9 cellular contexts compared by ENCODE assay signal in the genomic region with DNA sequence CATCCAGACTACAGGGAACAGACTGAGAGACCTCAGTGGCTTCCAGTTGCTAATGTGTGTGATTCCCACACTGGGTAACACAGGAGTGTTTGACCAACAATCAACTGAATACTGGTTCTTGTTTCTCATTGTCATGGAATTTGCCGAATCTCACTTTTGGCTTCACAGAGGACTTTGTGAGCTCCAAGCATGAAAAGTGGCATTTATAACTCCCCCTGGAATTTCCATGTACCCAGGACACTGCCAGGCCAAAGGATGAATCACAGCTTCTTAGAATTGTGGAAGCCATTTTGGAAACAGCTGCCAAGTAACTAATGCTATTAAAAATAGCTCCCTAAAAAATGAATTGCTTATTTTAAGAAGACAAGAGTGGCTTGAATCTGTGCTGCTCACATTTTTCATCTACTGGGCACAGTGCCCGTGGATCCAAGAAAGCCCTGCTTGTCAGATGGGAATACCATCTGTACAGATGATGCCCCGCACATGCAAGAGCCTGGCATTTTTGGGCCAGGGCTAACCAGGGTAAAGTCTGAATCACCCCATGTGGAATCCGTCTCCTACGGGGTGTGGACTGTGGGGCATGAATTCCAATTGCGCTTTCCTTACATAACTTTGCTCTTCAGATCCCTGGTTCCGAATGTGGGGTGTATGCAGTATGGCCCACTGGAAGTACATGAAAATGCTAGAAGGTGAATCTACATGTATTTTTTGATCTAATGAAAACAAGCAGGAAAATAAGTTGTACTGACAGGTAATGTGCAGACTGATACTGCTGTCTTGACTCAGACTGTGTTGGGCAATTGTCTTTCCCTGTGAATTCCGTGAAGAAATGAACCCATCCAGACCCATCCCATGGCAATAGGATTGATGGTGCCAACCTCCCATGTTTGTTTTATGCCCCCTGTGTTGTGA.
DNase-seq lines count a peak whose midpoint lies in the region; ATAC-seq, FAIRE-seq and TF ChIP-seq lines count a peak whose summit lies in the region.
"Had no signal": no experiment of that assay in that cellular context is flagged by ENCODE, and none has a peak within 500 bp of the region (broad histone marks: within the 10 kb centered on the region; RNA-seq: fewer than 3 reads in every experiment).

No MANE protein-coding gene starts in this region.

- H3K27me3 ChIP-seq in brain microvascular endothelial cell (replicated peaks), result no peaks in the 10 kb centered on the region
- H3K27me3 ChIP-seq in right cardiac atrium (ENCODE audit: control insufficient read depth, insufficient read depth), result no peaks in the 10 kb centered on the region
- 0 out of 2 replicates have a peak, but pooled peaks cover 2% of the 10 kb centered on the region for H3K27me3 ChIP-seq in Karpas-422 (ENCODE audit: low read length)

- H2AFZ ChIP-seq in Karpas-422 (ENCODE audit: low read length), result no peak overlapping the region

- H3K4me1 ChIP-seq in right cardiac atrium (ENCODE audit: control insufficient read depth, insufficient read depth, low read length) (no peaks in the 10 kb centered on the region), Karpas-422 (ENCODE audit: low read length) (no peaks in the 10 kb centered on the region)

- H3K4me3 ChIP-seq in brain microvascular endothelial cell (ENCODE audit: low read depth, low read length), result no peak overlapping the region
- H3K4me3 ChIP-seq in right cardiac atrium (ENCODE audit: low read length), result no peak overlapping the region
- H3K4me3 ChIP-seq in skin epidermis, result no peak overlapping the region
- H3K4me3 ChIP-seq in Karpas-422 (ENCODE audit: low read length), result no peak overlapping the region

- no peak overlapping the region for H3K9ac ChIP-seq in Karpas-422 (ENCODE audit: low read length)

- H3K36me3 ChIP-seq in brain microvascular endothelial cell (replicated peaks) (no peaks in the 10 kb centered on the region), Karpas-422 (ENCODE audit: insufficient read depth, low read length) (no peaks in the 10 kb centered on the region)

- H3K27ac ChIP-seq in brain microvascular endothelial cell, result peak overlapping the region; percentile 29
- H3K27ac ChIP-seq in right cardiac atrium (ENCODE audit: low read length), result peak overlapping the region; percentile 56
- H3K27ac ChIP-seq in skin epidermis, result peak overlapping the region in 13 of 21 experiments; percentile 2 to 81 (median 54)
- H3K27ac ChIP-seq in Karpas-422 (ENCODE audit: low read length), result no peak overlapping the region

- FAIRE-seq in H54 (lab: Jason Lieb, UNC), result peak; percentile 92

- in situ Hi-C loops in brain microvascular endothelial cell (cut with HindIII; ENCODE audit: low pct_ligation_motif_present, low sequenced_read_pairs), result no loop called here

- H3K9me3 ChIP-seq in right cardiac atrium (ENCODE audit: control insufficient read depth, low read length), result no peaks in the 10 kb centered on the region
- peaks cover 12% of the 10 kb centered on the region; the same call in 1 of the 2 replicates for H3K9me3 ChIP-seq in Karpas-422 (ENCODE audit: low read length)

- H3K9me2 ChIP-seq in Karpas-422 (replicated peaks; ENCODE audit: insufficient read depth, low read length), result no peaks in the 10 kb centered on the region

- no peaks in the 10 kb centered on the region for H4K20me1 ChIP-seq in Karpas-422 (ENCODE audit: insufficient read depth, low read depth, low read length)

- ATAC-seq in right cardiac atrium (peak; percentile 81 to 84), GM18870 (IDR thresholded peaks at IDR 0.05; ENCODE audit: unreplicated experiment) (no peak), HG02973 (IDR thresholded peaks at IDR 0.05; ENCODE audit: unreplicated experiment) (no peak)
- ATAC-seq: Panc1 had no signal

- intact Hi-C loops in right cardiac atrium (cut with DNase I), result no loop called here

- TF ChIP-seq CTCF in brain microvascular endothelial cell (IDR thresholded peaks at IDR 0.05; ENCODE audit: low read depth, low read length, missing control alignments), result no peak

- H3K79me2 ChIP-seq in Karpas-422 (ENCODE audit: low read length), result no peaks in the 10 kb centered on the region

- peak; percentile 34 for DNase-seq in H54 (ENCODE audit: insufficient read length, low spot score)
- DNase-seq in brain microvascular endothelial cell, result peak; percentile 64
- peak; percentile 57 to 65 (median 64) for DNase-seq in right cardiac atrium
- DNase-seq in Karpas-422, result no peak
- DNase-seq in SK-N-DZ (ENCODE audit: low spot score), result no peak

- no peak for TF ChIP-seq POLR2A in H54 (IDR thresholded peaks at IDR 0.05; ENCODE audit: low read depth, low read length)

- H3K4me2 ChIP-seq in Karpas-422 (ENCODE audit: low read depth, low read length, poor library complexity, severe bottlenecking), result no peak overlapping the region

- 63% methylated on average over 8 of the region's 8 CpGs for WGBS in right cardiac atrium

Comparison
In these comparisons a context has a peak if more than half of its experiments do, and no peak if none do; other contexts are left out.
1. DNase-seq: peak in H54 (single experiment), brain microvascular endothelial cell (single experiment) and right cardiac atrium (3 of 3); none in Karpas-422 (single experiment) and SK-N-DZ (single experiment).
2. ATAC-seq: peak in right cardiac atrium (2 of 2); none in GM18870 (single experiment) and HG02973 (single experiment).